Comparison of ENCODE assay signal across 8 cellular contexts in the genomic region with DNA sequence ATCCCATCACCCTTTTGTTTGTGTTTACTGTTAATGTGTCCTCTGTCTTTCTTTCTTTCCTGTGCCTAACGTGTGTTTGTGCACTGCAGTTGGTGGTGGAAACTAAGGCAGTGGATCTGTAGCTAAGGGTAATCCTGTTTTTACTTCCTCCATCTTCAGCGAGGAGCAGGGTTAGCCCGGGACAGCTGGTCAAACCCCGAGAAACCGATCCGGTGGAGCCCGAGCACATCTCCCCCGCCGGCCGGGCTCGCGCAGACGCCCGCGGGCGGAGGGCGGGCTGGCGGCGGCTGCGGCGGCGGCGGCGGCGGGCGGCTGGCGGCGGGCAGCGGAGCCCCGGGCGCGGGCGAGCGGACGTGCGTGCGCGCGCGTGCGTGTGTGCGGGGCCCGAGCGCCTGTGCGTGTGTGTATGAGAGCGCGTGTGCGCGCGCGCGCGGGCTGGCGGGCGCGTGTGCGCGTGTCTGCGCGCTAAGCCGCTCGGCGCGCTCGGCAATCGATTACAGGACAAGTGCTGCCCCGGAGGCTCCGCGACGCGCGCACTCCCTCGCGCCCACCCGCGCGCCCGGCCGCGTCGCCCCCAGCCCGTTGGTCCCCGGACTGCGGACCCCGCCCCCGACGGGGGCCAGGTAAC. TPM values are rescaled to one million over a fixed set of nuclear protein-coding genes. Genes with fewer than 3 reads are reported as not detected.
DNase-seq lines count a peak whose midpoint lies in the region; ATAC-seq and TF ChIP-seq lines count a peak whose summit lies in the region.

Gene IKZF2 (minus strand): TSS at position 176 of the 628 bp plus-strand sequence. CDS start 2,983 bp downstream, outside the sequence.

- peaks cover 8 to 40% (median 23%) of the 10 kb centered on the region in 4 donors for H3K4me1 ChIP-seq in stomach

- H3K27me3 ChIP-seq in stomach: no peaks in the 10 kb centered on the region

- H3K36me3 ChIP-seq in stomach: no peaks in the 10 kb centered on the region

- ATAC-seq in GM21717 (IDR thresholded peaks at IDR 0.05; ENCODE audit: unreplicated experiment): peak; percentile 70

- WGBS in stomach, 5 donors: 0 to 1% (median 1%) methylated on average over 29 to 85 of the region's 87 CpGs

- peak within 1 kb of the TSS; percentile 94 to 100 (median 96) for H3K27ac ChIP-seq in stomach

- peak within 1 kb of the TSS; percentile 94 for H3K27ac Mint-ChIP-seq in neural crest cell (ENCODE audit: unreplicated experiment)

- peak; percentile 82 for DNase-seq in DMS53 treated with DMSO at 0.1 percent for 48 hours (lab: John Stamatoyannopoulos, UW; ENCODE audit: unreplicated experiment)
- peak; percentile 95 for DNase-seq in Jurkat, Clone E6-1 (ENCODE audit: low read depth, low spot score)
- peak; percentile 82 for DNase-seq in RKO (ENCODE audit: low spot score)
- DNase-seq in activated effector memory CD4-positive, alpha-beta T cell treated with Interleukin-2 at 50 U/mL for 16 hours: peak; percentile 51
- peak; percentile 85 for DNase-seq in fibroblast of villous mesenchyme (ENCODE audit: low read depth)
- DNase-seq in neural crest cell (ENCODE audit: low read depth, low spot score): peak; percentile 66
- peak; percentile 88 for DNase-seq in stomach

- no peaks in the 10 kb centered on the region for H3K36me3 Mint-ChIP-seq in neural crest cell (ENCODE audit: low read depth)

- H3K9me3 Mint-ChIP-seq in neural crest cell: no peaks in the 10 kb centered on the region

- peaks cover 3% of the 10 kb centered on the region for H3K27me3 Mint-ChIP-seq in neural crest cell (ENCODE audit: low read depth)

- peak within 1 kb of the TSS; percentile 86 for H3K4me3 ChIP-seq in Jurkat, Clone E6-1 (ENCODE audit: low read length)
- H3K4me3 ChIP-seq in fibroblast of villous mesenchyme (ENCODE audit: low read depth, low read length) (peak within 1 kb of the TSS; percentile 58), stomach (peak within 1 kb of the TSS; percentile 66 to 90 (median 76))

- TF ChIP-seq POLR2A in stomach (IDR thresholded peaks at IDR 0.05): no peak

- no peaks in the 10 kb centered on the region for H3K9me3 ChIP-seq in stomach

- peaks cover 46% of the 10 kb centered on the region for H3K4me1 Mint-ChIP-seq in neural crest cell

- intact Hi-C loops in stomach (cut with DNase I; ENCODE audit: low total_unique reads): no loop called here

- no peak for TF ChIP-seq EP300 in stomach (IDR thresholded peaks at IDR 0.05)

- TF ChIP-seq CTCF in fibroblast of villous mesenchyme (IDR thresholded peaks at IDR 0.05; ENCODE audit: insufficient read depth, low read depth, low read length) (no peak), neural crest cell (conservative IDR thresholded peaks at IDR 0.05) (no peak), stomach (IDR thresholded peaks at IDR 0.05) (no peak)

- H3K4me3 Mint-ChIP-seq in neural crest cell: peak within 1 kb of the TSS; percentile 95

RNA-seq across cellular contexts. Expression of gene IKZF2, which starts in this region (rescaled TPM):
- polyA plus RNA-seq in Jurkat, Clone E6-1 (2012; ENCODE audit: insufficient read depth, insufficient read length): 45.7 TPM
- total RNA-seq in fibroblast of villous mesenchyme (4.2 and 15.1 TPM in 2 replicates), neural crest cell (7.3 and 7.6 TPM in 2 replicates), stomach (10 to 100 TPM in 2 of 5 donors, 1 to 10 TPM in 2, under 1 TPM in 1; 0.87 to 19.8 (median 7.1) TPM)
- 1 to 10 TPM in 1 of 3 donors, under 1 TPM in 2; 0.56 to 3.7 (median 0.61) TPM for polyA plus RNA-seq in stomach

Comparison
In these comparisons a context has a peak if more than half of its experiments do, and no peak if none do; other contexts are left out.
1. Peak in every context shown above with its lines: DNase-seq, ATAC-seq, H3K4me3 ChIP-seq and H3K27ac ChIP-seq.